Comparison of ENCODE assay signal across 1 cellular context in the genomic region with DNA sequence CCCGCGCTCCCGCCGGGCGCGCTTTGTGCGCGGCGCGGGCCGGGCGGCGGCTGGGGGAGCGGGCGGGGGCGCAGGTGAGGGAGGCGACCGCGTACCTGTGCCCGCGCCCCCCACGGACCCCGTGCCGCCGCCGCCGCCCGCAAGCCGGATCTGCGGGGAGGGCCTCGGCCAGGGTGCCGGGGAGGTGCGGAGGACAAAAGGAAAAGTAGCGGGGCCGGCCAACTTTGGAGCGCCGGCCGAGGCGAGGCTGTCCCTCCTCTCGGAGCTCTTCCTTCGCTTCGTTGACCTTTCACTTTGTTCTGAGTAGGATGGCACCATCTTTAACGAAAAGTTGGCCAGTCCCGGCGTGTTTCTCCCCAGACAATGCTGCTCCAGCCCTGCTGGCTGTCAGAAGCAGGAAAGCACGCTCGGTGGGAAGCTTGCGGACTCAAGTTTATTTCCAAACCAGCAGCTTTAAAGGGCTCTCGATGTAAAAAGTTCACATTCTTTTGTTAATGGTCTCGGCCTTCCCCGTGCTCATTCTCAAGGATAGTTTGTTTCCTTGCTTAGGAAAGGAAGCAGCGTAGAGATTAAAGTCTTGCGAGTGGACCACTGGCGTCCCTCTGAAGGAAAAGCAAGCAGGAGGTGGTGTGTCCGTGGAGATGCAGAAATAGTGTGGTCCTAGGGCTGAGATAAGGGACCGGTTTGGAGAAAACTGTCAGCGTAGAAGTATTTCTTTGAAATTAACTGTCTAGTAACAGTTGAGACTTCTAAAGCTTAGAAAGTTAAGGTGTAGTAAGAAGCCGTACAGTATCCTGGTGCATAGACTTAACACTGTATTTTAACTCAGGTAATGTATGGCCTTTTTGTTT.
TF ChIP-seq lines count a peak whose summit lies in the region.

No MANE protein-coding gene starts in this region.

TF ChIP-seq in PFSK-1, 5 proteins besides CTCF, POLR2A, EP300 and RAD21 (continued from another document):
- no peak for TF ChIP-seq REST (IDR thresholded peaks at IDR 0.05; ENCODE audit: insufficient read depth in 1 of 2, low read depth in 2 of 2, low read length in 2 of 2)
